ENCODE assay signal across 23 cellular contexts in genomic region chr15:61243984-61244593, GRCh38. TPM values are rescaled to one million over a fixed set of nuclear protein-coding genes. Genes with fewer than 3 reads are reported as not detected.
DNase-seq lines count a peak whose midpoint lies in the region; ATAC-seq and TF ChIP-seq lines count a peak whose summit lies in the region.
"Had no signal": no experiment of that assay in that cellular context is flagged by ENCODE, and none has a peak within 500 bp of the region (broad histone marks: within the 10 kb centered on the region; RNA-seq: fewer than 3 reads in every experiment).

No MANE protein-coding gene starts in this region.

- DNase-seq in activated CD8-positive, alpha-beta T cell treated with anti-CD3 and anti-CD28 coated beads for 36 hours: peak; percentile 29
- DNase-seq in activated CD8-positive, alpha-beta T cell treated with anti-CD3 and anti-CD28 coated beads, Interleukin-2, amount 10 ng/mL, durations not matched to agents 7 days and 5 days: no peak
- peak; percentile 83 for DNase-seq in OCI-M1 (lab: John Stamatoyannopoulos, UW)
- DNase-seq in activated T-helper 2 cell treated with anti-CD3 and anti-CD28 coated beads, Interferon-gamma antibody, Interleukin-2, Interleukin-4, amounts not matched to agents 10 μg/mL and 5 μg/mL and 100 μg/mL, durations not matched to agents 14 hours and 24 hours and 36 hours (ENCODE audit: low spot score): no peak
- DNase-seq in GM19238 (ENCODE audit: insufficient read length, low spot score): no peak
- DNase-seq: adrenal gland; body of pancreas; CD8-positive, alpha-beta T cell; DMS 273 treated with DMSO at 0.1 percent for 48 hours; GOT3; Karpas-422; left ventricle myocardium inferior; mesendoderm; NCI-H446 treated with DMSO at 0.1 percent for 48 hours; NCI-H82; stimulated activated CD4-positive, alpha-beta T cell treated with anti-CD3 and anti-CD28 coated beads, Interleukin-2, amount 100 ng/mL, for 48 hours; stimulated activated naive CD4-positive, alpha-beta T cell treated with Interleukin-2 at 50 U/mL for 16 hours; thyroid gland had no signal

- CTCF ChIA-PET in activated CD8-positive, alpha-beta T cell treated with anti-CD3 and anti-CD28 coated beads for 36 hours (lab: Charles Lee): interaction anchor here (1.2 kb wide), 1 partner anchor 18 kb away, joined by 3 read pairs; no protein-coding TSS in a partner anchor
- CTCF ChIA-PET in activated CD8-positive, alpha-beta T cell treated with anti-CD3 and anti-CD28 coated beads, Interleukin-2, amount 10 ng/mL, durations not matched to agents 7 days and 5 days (lab: Charles Lee): interaction anchor here (1.5 kb wide), 1 partner anchor 48 kb away, joined by 3 read pairs; no protein-coding TSS in a partner anchor

- no peaks in the 10 kb centered on the region for H3K36me3 Mint-ChIP-seq in activated CD8-positive, alpha-beta T cell treated with anti-CD3 and anti-CD28 coated beads for 36 hours (ENCODE audit: low read depth)
- H3K36me3 Mint-ChIP-seq in activated CD8-positive, alpha-beta T cell treated with anti-CD3 and anti-CD28 coated beads, Interleukin-2, amount 10 ng/mL, durations not matched to agents 7 days and 5 days (ENCODE audit: low read depth): no peaks in the 10 kb centered on the region
- no peaks in the 10 kb centered on the region for H3K36me3 Mint-ChIP-seq in activated T-helper 2 cell treated with anti-CD3 and anti-CD28 coated beads, Interferon-gamma antibody, Interleukin-2, Interleukin-4, amounts not matched to agents 10 μg/mL and 5 μg/mL and 100 μg/mL, durations not matched to agents 14 hours and 24 hours and 36 hours (ENCODE audit: low read depth)
- H3K36me3 Mint-ChIP-seq in stimulated activated memory B cell treated with anti-CD40 and anti-IgM and Interleukin-4, amounts not matched to agents 10 μg/mL and 1 μg/mL and 100 μg/mL, for 72 hours: no peaks in the 10 kb centered on the region
- H3K36me3 Mint-ChIP-seq: CD8-positive, alpha-beta T cell; neural progenitor cell had no signal

- no peaks in the 10 kb centered on the region for H3K9me3 Mint-ChIP-seq in activated CD8-positive, alpha-beta T cell treated with anti-CD3 and anti-CD28 coated beads for 36 hours
- H3K9me3 Mint-ChIP-seq in activated CD8-positive, alpha-beta T cell treated with anti-CD3 and anti-CD28 coated beads, Interleukin-2, amount 10 ng/mL, durations not matched to agents 7 days and 5 days (ENCODE audit: insufficient read depth): no peaks in the 10 kb centered on the region
- no peaks in the 10 kb centered on the region for H3K9me3 Mint-ChIP-seq in activated T-helper 2 cell treated with anti-CD3 and anti-CD28 coated beads, Interferon-gamma antibody, Interleukin-2, Interleukin-4, amounts not matched to agents 10 μg/mL and 5 μg/mL and 100 μg/mL, durations not matched to agents 14 hours and 24 hours and 36 hours
- no peaks in the 10 kb centered on the region for H3K9me3 Mint-ChIP-seq in stimulated activated memory B cell treated with anti-CD40 and anti-IgM and Interleukin-4, amounts not matched to agents 10 μg/mL and 1 μg/mL and 100 μg/mL, for 72 hours
- H3K9me3 Mint-ChIP-seq: CD8-positive, alpha-beta T cell; neural progenitor cell had no signal

- peaks cover 9% of the 10 kb centered on the region for H3K4me1 Mint-ChIP-seq in activated CD8-positive, alpha-beta T cell treated with anti-CD3 and anti-CD28 coated beads for 36 hours (ENCODE audit: low read depth)
- H3K4me1 Mint-ChIP-seq in activated CD8-positive, alpha-beta T cell treated with anti-CD3 and anti-CD28 coated beads, Interleukin-2, amount 10 ng/mL, durations not matched to agents 7 days and 5 days (ENCODE audit: low read depth): no peaks in the 10 kb centered on the region
- peaks cover 12% of the 10 kb centered on the region for H3K4me1 Mint-ChIP-seq in activated T-helper 2 cell treated with anti-CD3 and anti-CD28 coated beads, Interferon-gamma antibody, Interleukin-2, Interleukin-4, amounts not matched to agents 10 μg/mL and 5 μg/mL and 100 μg/mL, durations not matched to agents 14 hours and 24 hours and 36 hours (ENCODE audit: low read depth)
- no peaks in the 10 kb centered on the region for H3K4me1 Mint-ChIP-seq in stimulated activated memory B cell treated with anti-CD40 and anti-IgM and Interleukin-4, amounts not matched to agents 10 μg/mL and 1 μg/mL and 100 μg/mL, for 72 hours
- H3K4me1 Mint-ChIP-seq: B cell had no signal

- TF ChIP-seq CTCF in activated CD8-positive, alpha-beta T cell treated with anti-CD3 and anti-CD28 coated beads for 36 hours (IDR thresholded peaks at IDR 0.05): no peak

- POLR2A ChIA-PET in activated CD8-positive, alpha-beta T cell treated with anti-CD3 and anti-CD28 coated beads for 36 hours (lab: Charles Lee): interaction anchor here (0.7 kb wide), 1 partner anchor 9 kb away, joined by 4 read pairs; no protein-coding TSS in a partner anchor
- POLR2A ChIA-PET in activated CD8-positive, alpha-beta T cell treated with anti-CD3 and anti-CD28 coated beads, Interleukin-2, amount 10 ng/mL, durations not matched to agents 7 days and 5 days (lab: Charles Lee): no interaction called here

- peak overlapping the region; percentile 52 for H3K27ac Mint-ChIP-seq in activated CD8-positive, alpha-beta T cell treated with anti-CD3 and anti-CD28 coated beads for 36 hours
- no peak overlapping the region for H3K27ac Mint-ChIP-seq in activated CD8-positive, alpha-beta T cell treated with anti-CD3 and anti-CD28 coated beads, Interleukin-2, amount 10 ng/mL, durations not matched to agents 7 days and 5 days
- H3K27ac Mint-ChIP-seq in activated T-helper 2 cell treated with anti-CD3 and anti-CD28 coated beads, Interferon-gamma antibody, Interleukin-2, Interleukin-4, amounts not matched to agents 10 μg/mL and 5 μg/mL and 100 μg/mL, durations not matched to agents 14 hours and 24 hours and 36 hours: peak overlapping the region; percentile 82
- no peak overlapping the region for H3K27ac Mint-ChIP-seq in stimulated activated memory B cell treated with anti-CD40 and anti-IgM and Interleukin-4, amounts not matched to agents 10 μg/mL and 1 μg/mL and 100 μg/mL, for 72 hours
- H3K27ac Mint-ChIP-seq: B cell; CD8-positive, alpha-beta T cell; neural progenitor cell had no signal

- no peak overlapping the region for H3K4me3 Mint-ChIP-seq in activated CD8-positive, alpha-beta T cell treated with anti-CD3 and anti-CD28 coated beads for 36 hours
- no peak overlapping the region for H3K4me3 Mint-ChIP-seq in activated CD8-positive, alpha-beta T cell treated with anti-CD3 and anti-CD28 coated beads, Interleukin-2, amount 10 ng/mL, durations not matched to agents 7 days and 5 days
- no peak overlapping the region for H3K4me3 Mint-ChIP-seq in activated T-helper 2 cell treated with anti-CD3 and anti-CD28 coated beads, Interferon-gamma antibody, Interleukin-2, Interleukin-4, amounts not matched to agents 10 μg/mL and 5 μg/mL and 100 μg/mL, durations not matched to agents 14 hours and 24 hours and 36 hours (ENCODE audit: low read depth)
- no peak overlapping the region for H3K4me3 Mint-ChIP-seq in stimulated activated memory B cell treated with anti-CD40 and anti-IgM and Interleukin-4, amounts not matched to agents 10 μg/mL and 1 μg/mL and 100 μg/mL, for 72 hours
- H3K4me3 Mint-ChIP-seq: B cell; CD8-positive, alpha-beta T cell; neural progenitor cell had no signal

- intact Hi-C loops in activated CD8-positive, alpha-beta T cell treated with anti-CD3 and anti-CD28 coated beads for 36 hours (cut with micrococcal nuclease): no loop called here
- intact Hi-C loops in activated T-helper 2 cell treated with anti-CD3 and anti-CD28 coated beads, Interferon-gamma antibody, Interleukin-2, Interleukin-4, amounts not matched to agents 10 μg/mL and 5 μg/mL and 100 μg/mL, durations not matched to agents 14 hours and 24 hours and 36 hours (cut with micrococcal nuclease): no loop called here

- peak; percentile 95 for ATAC-seq in activated CD8-positive, alpha-beta T cell treated with anti-CD3 and anti-CD28 coated beads for 36 hours
- no peak for ATAC-seq in activated CD8-positive, alpha-beta T cell treated with anti-CD3 and anti-CD28 coated beads, Interleukin-2, amount 10 ng/mL, durations not matched to agents 7 days and 5 days
- ATAC-seq in stimulated activated memory B cell treated with anti-CD40 and anti-IgM and Interleukin-4, amounts not matched to agents 10 μg/mL and 1 μg/mL and 100 μg/mL, for 72 hours: peak; percentile 34
- no peak for ATAC-seq in GM18861 (IDR thresholded peaks at IDR 0.05; ENCODE audit: unreplicated experiment)
- no peak for ATAC-seq in GM21367 (IDR thresholded peaks at IDR 0.05; ENCODE audit: unreplicated experiment)
- ATAC-seq: body of pancreas; CD8-positive, alpha-beta T cell had no signal

- peaks cover 46% of the 10 kb centered on the region for H3K27me3 Mint-ChIP-seq in activated CD8-positive, alpha-beta T cell treated with anti-CD3 and anti-CD28 coated beads for 36 hours
- peaks cover 3% of the 10 kb centered on the region for H3K27me3 Mint-ChIP-seq in activated CD8-positive, alpha-beta T cell treated with anti-CD3 and anti-CD28 coated beads, Interleukin-2, amount 10 ng/mL, durations not matched to agents 7 days and 5 days (ENCODE audit: low read depth)
- H3K27me3 Mint-ChIP-seq in activated T-helper 2 cell treated with anti-CD3 and anti-CD28 coated beads, Interferon-gamma antibody, Interleukin-2, Interleukin-4, amounts not matched to agents 10 μg/mL and 5 μg/mL and 100 μg/mL, durations not matched to agents 14 hours and 24 hours and 36 hours (ENCODE audit: low read depth): peaks cover 18% of the 10 kb centered on the region
- peaks cover 19% of the 10 kb centered on the region for H3K27me3 Mint-ChIP-seq in stimulated activated memory B cell treated with anti-CD40 and anti-IgM and Interleukin-4, amounts not matched to agents 10 μg/mL and 1 μg/mL and 100 μg/mL, for 72 hours

RNA-seq across cellular contexts. Expression of gene RORA, which starts 15.0 kb away (rescaled TPM):
- 10 to 100 TPM; 23.6 to 24.3 TPM for total RNA-seq in activated CD8-positive, alpha-beta T cell treated with anti-CD3 and anti-CD28 coated beads for 36 hours
- total RNA-seq in activated CD8-positive, alpha-beta T cell treated with anti-CD3 and anti-CD28 coated beads, Interleukin-2, amount 10 ng/mL, durations not matched to agents 7 days and 5 days: 10 to 100 TPM; 25.8 to 30.3 TPM
- 8.5 and 9.8 TPM in 2 replicates for total RNA-seq in activated T-helper 2 cell treated with anti-CD3 and anti-CD28 coated beads, Interferon-gamma antibody, Interleukin-2, Interleukin-4, amounts not matched to agents 10 μg/mL and 5 μg/mL and 100 μg/mL, durations not matched to agents 14 hours and 24 hours and 36 hours

Comparison
In these comparisons a context has a peak if more than half of its experiments do, and no peak if none do; other contexts are left out.
1. ATAC-seq: peak in activated CD8-positive, alpha-beta T cell treated with anti-CD3 and anti-CD28 coated beads for 36 hours (single experiment) and stimulated activated memory B cell treated with anti-CD40 and anti-IgM and Interleukin-4, amounts not matched to agents 10 μg/mL and 1 μg/mL and 100 μg/mL, for 72 hours (single experiment); none in activated CD8-positive, alpha-beta T cell treated with anti-CD3 and anti-CD28 coated beads, Interleukin-2, amount 10 ng/mL, durations not matched to agents 7 days and 5 days (single experiment), GM18861 (single experiment) and GM21367 (single experiment).
2. DNase-seq: peak in activated CD8-positive, alpha-beta T cell treated with anti-CD3 and anti-CD28 coated beads for 36 hours (single experiment) and OCI-M1 (single experiment); none in activated CD8-positive, alpha-beta T cell treated with anti-CD3 and anti-CD28 coated beads, Interleukin-2, amount 10 ng/mL, durations not matched to agents 7 days and 5 days (single experiment), activated T-helper 2 cell treated with anti-CD3 and anti-CD28 coated beads, Interferon-gamma antibody, Interleukin-2, Interleukin-4, amounts not matched to agents 10 μg/mL and 5 μg/mL and 100 μg/mL, durations not matched to agents 14 hours and 24 hours and 36 hours (single experiment) and GM19238 (single experiment).
3. H3K27ac Mint-ChIP-seq: peak in activated CD8-positive, alpha-beta T cell treated with anti-CD3 and anti-CD28 coated beads for 36 hours (single experiment) and activated T-helper 2 cell treated with anti-CD3 and anti-CD28 coated beads, Interferon-gamma antibody, Interleukin-2, Interleukin-4, amounts not matched to agents 10 μg/mL and 5 μg/mL and 100 μg/mL, durations not matched to agents 14 hours and 24 hours and 36 hours (single experiment); none in activated CD8-positive, alpha-beta T cell treated with anti-CD3 and anti-CD28 coated beads, Interleukin-2, amount 10 ng/mL, durations not matched to agents 7 days and 5 days (single experiment) and stimulated activated memory B cell treated with anti-CD40 and anti-IgM and Interleukin-4, amounts not matched to agents 10 μg/mL and 1 μg/mL and 100 μg/mL, for 72 hours (single experiment).